Comparison of ENCODE assay signal across 7 cellular contexts in the genomic region with DNA sequence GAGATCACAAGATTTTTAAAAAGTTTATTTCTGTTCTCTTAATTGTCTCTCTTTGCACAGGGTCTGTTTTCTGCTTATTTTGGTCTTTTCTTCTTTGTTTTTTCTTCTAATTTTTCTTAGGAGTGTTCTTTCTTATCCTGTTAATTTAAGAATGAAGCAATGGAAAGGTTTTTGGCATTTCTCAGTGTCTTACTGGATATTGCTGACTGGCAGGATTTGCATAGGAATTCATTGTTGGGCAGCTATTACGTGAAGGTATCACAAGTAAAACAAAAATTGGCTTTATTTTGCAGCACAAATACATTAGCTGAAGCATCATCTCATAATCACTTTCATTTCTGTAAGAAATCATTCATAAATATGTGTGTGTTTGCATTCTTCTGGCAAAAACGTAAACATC.
"Had no signal": no experiment of that assay in that cellular context is flagged by ENCODE, and none has a peak within 500 bp of the region (broad histone marks: within the 10 kb centered on the region; RNA-seq: fewer than 3 reads in every experiment).

No MANE protein-coding gene starts in this region.

- H3K27ac Mint-ChIP-seq: IgD-negative memory B cell had no signal

- H3K4me3 Mint-ChIP-seq: IgD-negative memory B cell had no signal

- H3K36me3 Mint-ChIP-seq: IgD-negative memory B cell had no signal

- H3K27me3 Mint-ChIP-seq: IgD-negative memory B cell had no signal

- H3K4me2 ChIP-seq: KMS-11 had no signal

- DNase-seq: Karpas-422, KBM-7, KG1 had no signal

- H3K4me1 Mint-ChIP-seq: IgD-negative memory B cell had no signal

- H3K9ac ChIP-seq: KMS-11 had no signal

- H3K27ac ChIP-seq: HL-60, KMS-11 had no signal

- FAIRE-seq: HTR-8/SVneo had no signal
